2 cellular contexts compared by ENCODE assay signal in the genomic region with DNA sequence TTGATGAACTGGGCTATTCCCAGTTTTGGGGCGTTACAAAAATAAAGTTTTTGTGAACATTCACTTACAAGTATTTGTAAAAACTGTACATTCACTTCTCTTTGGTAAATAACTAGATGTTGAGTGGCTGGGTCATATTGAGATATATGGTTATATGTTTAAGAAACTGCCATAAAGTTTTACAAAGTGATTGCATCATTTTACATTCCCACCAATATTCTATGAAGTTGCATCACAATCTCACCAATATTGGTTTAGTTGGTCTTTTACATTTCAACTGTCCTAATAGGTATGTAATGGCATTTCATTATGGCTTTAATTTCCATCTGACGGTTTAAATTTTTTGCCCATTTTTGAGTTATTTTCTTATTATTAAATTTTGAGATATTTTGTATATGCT.
A peak's percentile ranks its signal among the peaks of the same experiment; 100 is the strongest.
TF ChIP-seq lines count a peak whose summit lies in the region.

No MANE protein-coding gene starts in this region.

TF ChIP-seq in IMR-90, 13 proteins besides CTCF, POLR2A, EP300 and RAD21 (continued from another document):
- TF ChIP-seq MXI1 (IDR thresholded peaks at IDR 0.05; ENCODE audit: borderline replicate concordance, low read depth, low read length) (no peak), CEBPB (IDR thresholded peaks at IDR 0.05; ENCODE audit: low read depth, low read length) (peak; percentile 73), MAFK (IDR thresholded peaks at IDR 0.05; ENCODE audit: low read depth, low read length) (no peak), MAZ (IDR thresholded peaks at IDR 0.05; ENCODE audit: borderline replicate concordance, low read depth, low read length) (no peak), RCOR1 (IDR thresholded peaks at IDR 0.05; ENCODE audit: insufficient replicate concordance, low read length) (no peak)
- TF ChIP-seq, protein P1, sequence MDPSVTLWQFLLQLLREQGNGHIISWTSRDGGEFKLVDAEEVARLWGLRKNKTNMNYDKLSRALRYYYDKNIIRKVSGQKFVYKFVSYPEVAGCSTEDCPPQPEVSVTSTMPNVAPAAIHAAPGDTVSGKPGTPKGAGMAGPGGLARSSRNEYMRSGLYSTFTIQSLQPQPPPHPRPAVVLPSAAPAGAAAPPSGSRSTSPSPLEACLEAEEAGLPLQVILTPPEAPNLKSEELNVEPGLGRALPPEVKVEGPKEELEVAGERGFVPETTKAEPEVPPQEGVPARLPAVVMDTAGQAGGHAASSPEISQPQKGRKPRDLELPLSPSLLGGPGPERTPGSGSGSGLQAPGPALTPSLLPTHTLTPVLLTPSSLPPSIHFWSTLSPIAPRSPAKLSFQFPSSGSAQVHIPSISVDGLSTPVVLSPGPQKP (IDR thresholded peaks at IDR 0.05; ENCODE audit: borderline replicate concordance, low read depth, low read length): no peak

TF ChIP-seq in K562, 482 proteins besides CTCF, POLR2A, EP300 and RAD21 (continued from another document):
- TF ChIP-seq EWSR1 (IDR thresholded peaks at IDR 0.05; ENCODE audit: borderline replicate concordance, low read depth, partially characterized antibody): no peak
- peak; percentile 43; the same call in 1 of the 2 replicates for TF ChIP-seq CEBPB (tag; IDR thresholded peaks at IDR 0.05)
- TF ChIP-seq, protein P2, sequence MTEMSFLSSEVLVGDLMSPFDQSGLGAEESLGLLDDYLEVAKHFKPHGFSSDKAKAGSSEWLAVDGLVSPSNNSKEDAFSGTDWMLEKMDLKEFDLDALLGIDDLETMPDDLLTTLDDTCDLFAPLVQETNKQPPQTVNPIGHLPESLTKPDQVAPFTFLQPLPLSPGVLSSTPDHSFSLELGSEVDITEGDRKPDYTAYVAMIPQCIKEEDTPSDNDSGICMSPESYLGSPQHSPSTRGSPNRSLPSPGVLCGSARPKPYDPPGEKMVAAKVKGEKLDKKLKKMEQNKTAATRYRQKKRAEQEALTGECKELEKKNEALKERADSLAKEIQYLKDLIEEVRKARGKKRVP (CRISPR knock-in tag; IDR thresholded peaks at IDR 0.05): peak; percentile 62; the same call in 1 of the 2 replicates
- no peak for TF ChIP-seq CEBPG (CRISPR knock-in tag; IDR thresholded peaks at IDR 0.05)
- peak; percentile 55 to 88 for TF ChIP-seq CEBPG (tag; conservative IDR thresholded peaks at IDR 0.05 in 1 of 2, IDR thresholded peaks at IDR 0.05 in 1 of 2)
